Comparison of ENCODE assay signal across 22 cellular contexts in the genomic region with DNA sequence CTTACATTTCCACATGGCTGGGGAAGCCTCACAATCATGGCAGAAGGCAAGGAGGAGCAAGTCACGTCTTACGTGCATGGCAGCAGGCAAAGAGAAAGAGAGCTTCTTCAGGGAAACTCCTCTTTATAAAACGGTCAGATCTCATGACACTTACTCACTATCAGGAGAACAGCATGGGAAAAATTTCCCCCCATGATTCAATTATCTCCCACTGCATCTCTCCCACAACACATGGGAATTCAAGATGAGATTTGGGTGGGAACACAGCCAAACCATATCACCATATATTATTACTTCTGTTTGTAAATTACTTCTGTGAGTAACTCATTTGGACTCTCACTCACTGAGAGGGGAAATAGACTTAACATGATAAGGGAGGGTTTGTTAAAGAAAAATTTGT.
A peak's percentile ranks its signal among the peaks of the same experiment; 100 is the strongest.
DNase-seq lines count a peak whose midpoint lies in the region; ATAC-seq, FAIRE-seq and TF ChIP-seq lines count a peak whose summit lies in the region.
"Had no signal": no experiment of that assay in that cellular context is flagged by ENCODE, and none has a peak within 500 bp of the region (broad histone marks: within the 10 kb centered on the region; RNA-seq: fewer than 3 reads in every experiment).

No MANE protein-coding gene starts in this region.

- peaks cover 20 to 25% of the 10 kb centered on the region in 2 donors for H3K9me3 Mint-ChIP-seq in activated T-cell treated with anti-CD3 and anti-CD28 coated beads, Interleukin-2, amount 50 U/mL, for 72 hours
- peaks cover 7 to 18% of the 10 kb centered on the region in 2 donors for H3K9me3 Mint-ChIP-seq in stimulated activated naive B cell treated with anti-CD40 and anti-IgM and Interleukin-4, amounts not matched to agents 10 μg/mL and 1 μg/mL and 100 μg/mL, for 72 hours

- TF ChIP-seq RAD21 in K562 (CRISPR knock-in tag; conservative IDR thresholded peaks at IDR 0.05 in 1 of 2, IDR thresholded peaks at IDR 0.05 in 1 of 2), result no peak

- TF ChIP-seq POLR2A in K562 (conservative IDR thresholded peaks at IDR 0.05), result no peak

- no peaks in the 10 kb centered on the region for H3K9me1 ChIP-seq in K562 (ENCODE audit: control insufficient read depth, insufficient read depth, low read length)

- H3K4me3 ChIP-seq in K562 (no peak overlapping the region), skeletal muscle satellite cell (ENCODE audit: low read length) (peak overlapping the region; percentile 76)
- H3K4me3 ChIP-seq: body of pancreas, esophagus squamous epithelium, mucosa of descending colon, sigmoid colon, testis had no signal

- H3K27ac Mint-ChIP-seq in activated T-cell treated with anti-CD3 and anti-CD28 coated beads, Interleukin-2, amount 50 U/mL, for 72 hours, result peak overlapping the region; percentile 91
- no peak overlapping the region for H3K27ac Mint-ChIP-seq in stimulated activated naive B cell treated with anti-CD40 and anti-IgM and Interleukin-4, amounts not matched to agents 10 μg/mL and 1 μg/mL and 100 μg/mL, for 72 hours
- H3K27ac Mint-ChIP-seq: activated naive CD8-positive, alpha-beta T cell treated with anti-CD3 and anti-CD28 coated beads, Interleukin-2, amount 10 ng/mL, durations not matched to agents 7 days and 5 days had no signal

- H4K20me1 ChIP-seq in K562 (replicated peaks; ENCODE audit: control insufficient read depth, insufficient read depth, low read length), result no peaks in the 10 kb centered on the region

- no peak for DNase-seq in activated T-cell treated with anti-CD3 and anti-CD28 coated beads, Interleukin-2, amount 50 U/mL, for 72 hours
- no peak for DNase-seq in activated T-cell treated with anti-CD3 and anti-CD28 coated beads for 4 hours
- DNase-seq in OCI-M1 (lab: John Stamatoyannopoulos, UW), result peak; percentile 45
- DNase-seq in K562 (ENCODE audit: extremely low read depth in 1 of 4, low spot score in 3 of 4), result no peak
- DNase-seq in hippocampal formation (lab: John Stamatoyannopoulos, UW), result no peak
- DNase-seq in stimulated activated naive B cell treated with anti-CD40 and anti-IgM and Interleukin-4, amounts not matched to agents 10 μg/mL and 1 μg/mL and 100 μg/mL, for 72 hours, result no peak
- DNase-seq in NCI-H69 (lab: John Stamatoyannopoulos, UW), result no peak
- DNase-seq: activated CD4-positive, alpha-beta T cell treated with anti-CD3 and anti-CD28 coated beads for 48 hours; activated naive CD8-positive, alpha-beta T cell treated with anti-CD3 and anti-CD28 coated beads, Interleukin-2, amount 10 ng/mL, durations not matched to agents 7 days and 5 days; body of pancreas; DMS153; esophagus squamous epithelium; GDM1; HCEC 1CT; mucosa of descending colon; NCI-H187; SHP77 treated with DMSO at 0.1 percent for 48 hours; sigmoid colon; testis had no signal

- BruUV-seq in K562 (replicated peaks; lab: Mats Ljungman, UMichigan), result no TSS peak

- H3K4me3 Mint-ChIP-seq in activated T-cell treated with anti-CD3 and anti-CD28 coated beads, Interleukin-2, amount 50 U/mL, for 72 hours, result peak overlapping the region in 1 of 2 donors; percentile 79
- no peak overlapping the region for H3K4me3 Mint-ChIP-seq in stimulated activated naive B cell treated with anti-CD40 and anti-IgM and Interleukin-4, amounts not matched to agents 10 μg/mL and 1 μg/mL and 100 μg/mL, for 72 hours
- H3K4me3 Mint-ChIP-seq: activated naive CD8-positive, alpha-beta T cell treated with anti-CD3 and anti-CD28 coated beads, Interleukin-2, amount 10 ng/mL, durations not matched to agents 7 days and 5 days had no signal

- no peak overlapping the region for H3K9ac ChIP-seq in K562 (ENCODE audit: insufficient read depth in 1 of 2, low read depth in 2 of 2, low read length in 2 of 2)
- no peak overlapping the region for H3K9ac ChIP-seq in skeletal muscle satellite cell (ENCODE audit: low read depth, low read length)

- ATAC-seq in activated T-cell treated with anti-CD3 and anti-CD28 coated beads, Interleukin-2, amount 50 U/mL, for 72 hours (replicated peaks in 1 of 2), result no peak
- ATAC-seq in K562, result no peak
- ATAC-seq in stimulated activated naive B cell treated with anti-CD40 and anti-IgM and Interleukin-4, amounts not matched to agents 10 μg/mL and 1 μg/mL and 100 μg/mL, for 72 hours (replicated peaks), result no peak
- ATAC-seq: body of pancreas, mucosa of descending colon had no signal

- H3K4me1 ChIP-seq in K562 (replicated peaks in 1 of 2; ENCODE audit: control insufficient read depth in 2 of 2, insufficient read depth in 2 of 2, low read length in 2 of 2) (no peaks in the 10 kb centered on the region), skeletal muscle satellite cell (ENCODE audit: control insufficient read depth, insufficient read depth, low read length) (no peaks in the 10 kb centered on the region)
- H3K4me1 ChIP-seq: esophagus squamous epithelium, testis had no signal

- no peak overlapping the region for H2AFZ ChIP-seq in K562 (ENCODE audit: low read depth, low read length)

- POLR2A ChIA-PET in K562 (lab: Yijun Ruan, JAX), result no interaction called here

- no peak for FAIRE-seq in K562 (lab: Jason Lieb, UNC)
- FAIRE-seq: keratinocyte had no signal

- no peak for TF ChIP-seq CTCF in K562 (IDR thresholded peaks at IDR 0.05 in 2 of 3, conservative IDR thresholded peaks at IDR 0.05 in 1 of 3; ENCODE audit: insufficient read depth in 2 of 3, low read depth in 1 of 3, low read length in 3 of 3)

- H3K27me3 ChIP-seq in K562 (ENCODE audit: control insufficient read depth in 2 of 2, insufficient read depth in 2 of 2, low read length in 2 of 2) (no peaks in the 10 kb centered on the region), skeletal muscle satellite cell (ENCODE audit: control insufficient read depth, insufficient read depth, low read length) (no peaks in the 10 kb centered on the region)
- H3K27me3 ChIP-seq: body of pancreas, esophagus squamous epithelium, sigmoid colon, testis had no signal

- H3K4me2 ChIP-seq in K562 (ENCODE audit: insufficient read depth, low read length), result no peak overlapping the region
- peak overlapping the region; percentile 88 for H3K4me2 ChIP-seq in skeletal muscle satellite cell (ENCODE audit: low read length)

- CTCF ChIA-PET in K562 (lab: Yijun Ruan, JAX; ENCODE audit: low intra/inter-chr PET ratio), result no interaction called here

- no peak overlapping the region for H3K27ac ChIP-seq in K562 (ENCODE audit: extremely low read depth, low read depth, low read length)
- H3K27ac ChIP-seq: body of pancreas, C4-2B, esophagus squamous epithelium, sigmoid colon, testis had no signal

- TF ChIP-seq EP300 in K562 (IDR thresholded peaks at IDR 0.05; ENCODE audit: low read length), result no peak

- H3K36me3 ChIP-seq in K562 (ENCODE audit: control insufficient read depth, insufficient read depth, low read length), result no peaks in the 10 kb centered on the region
- no peaks in the 10 kb centered on the region for H3K36me3 ChIP-seq in skeletal muscle satellite cell (ENCODE audit: insufficient read depth, low read length)
- H3K36me3 ChIP-seq: esophagus squamous epithelium, sigmoid colon had no signal

- peaks cover 29 to 32% of the 10 kb centered on the region in 2 donors for H3K36me3 Mint-ChIP-seq in activated T-cell treated with anti-CD3 and anti-CD28 coated beads, Interleukin-2, amount 50 U/mL, for 72 hours (ENCODE audit: insufficient read depth in 2 of 2)
- peaks cover 0 to 14% of the 10 kb centered on the region in 2 donors for H3K36me3 Mint-ChIP-seq in stimulated activated naive B cell treated with anti-CD40 and anti-IgM and Interleukin-4, amounts not matched to agents 10 μg/mL and 1 μg/mL and 100 μg/mL, for 72 hours
- H3K36me3 Mint-ChIP-seq: activated naive CD8-positive, alpha-beta T cell treated with anti-CD3 and anti-CD28 coated beads, Interleukin-2, amount 10 ng/mL, durations not matched to agents 7 days and 5 days had no signal

- no peaks in the 10 kb centered on the region for H3K27me3 Mint-ChIP-seq in activated T-cell treated with anti-CD3 and anti-CD28 coated beads, Interleukin-2, amount 50 U/mL, for 72 hours (ENCODE audit: low read depth)
- no peaks in the 10 kb centered on the region for H3K27me3 Mint-ChIP-seq in stimulated activated naive B cell treated with anti-CD40 and anti-IgM and Interleukin-4, amounts not matched to agents 10 μg/mL and 1 μg/mL and 100 μg/mL, for 72 hours

- peaks cover 27% of the 10 kb centered on the region for H3K4me1 Mint-ChIP-seq in activated T-cell treated with anti-CD3 and anti-CD28 coated beads, Interleukin-2, amount 50 U/mL, for 72 hours (ENCODE audit: low read depth)
- peaks cover 4% of the 10 kb centered on the region in 2 donors for H3K4me1 Mint-ChIP-seq in stimulated activated naive B cell treated with anti-CD40 and anti-IgM and Interleukin-4, amounts not matched to agents 10 μg/mL and 1 μg/mL and 100 μg/mL, for 72 hours

- WGBS in K562 (ENCODE audit: insufficient coverage, low coverage, missing lambda C conversion rate), result 11% methylated on average over 3 of the region's 3 CpGs

- H3K9me3 ChIP-seq in K562 (replicated peaks; ENCODE audit: control insufficient read depth, insufficient read depth, low read depth, low read length), result no peaks in the 10 kb centered on the region
- no peaks in the 10 kb centered on the region for H3K9me3 ChIP-seq in skeletal muscle satellite cell (replicated peaks; ENCODE audit: low read length)
- H3K9me3 ChIP-seq: testis had no signal

- H3K79me2 ChIP-seq in K562 (ENCODE audit: control insufficient read depth, insufficient read depth, low read length), result no peaks in the 10 kb centered on the region

- intact Hi-C loops in K562 (cut with micrococcal nuclease), result no loop called here

- in situ Hi-C loops in K562 (cut with MboI), result no loop called here

TF ChIP-seq in K562, 482 proteins besides CTCF, POLR2A, EP300 and RAD21 (continues in another document):
- peak; percentile 39; the same call in 1 of the 2 replicates for TF ChIP-seq ZNF431 (CRISPR knock-in tag; IDR thresholded peaks at IDR 0.05)
- peak; percentile 27; the same call in 1 of the 2 replicates for TF ChIP-seq CBFA2T3 (IDR thresholded peaks at IDR 0.05)
- TF ChIP-seq STAT5B (CRISPR knock-in tag; IDR thresholded peaks at IDR 0.05), result no peak
- TF ChIP-seq MEIS2 (IDR thresholded peaks at IDR 0.05; ENCODE audit: partially characterized antibody), result no peak
- TF ChIP-seq CHD4 (IDR thresholded peaks at IDR 0.05; ENCODE audit: insufficient read depth, insufficient replicate concordance, low read depth, low read length, poor library complexity, severe bottlenecking), result no peak
- TF ChIP-seq, protein P1, sequence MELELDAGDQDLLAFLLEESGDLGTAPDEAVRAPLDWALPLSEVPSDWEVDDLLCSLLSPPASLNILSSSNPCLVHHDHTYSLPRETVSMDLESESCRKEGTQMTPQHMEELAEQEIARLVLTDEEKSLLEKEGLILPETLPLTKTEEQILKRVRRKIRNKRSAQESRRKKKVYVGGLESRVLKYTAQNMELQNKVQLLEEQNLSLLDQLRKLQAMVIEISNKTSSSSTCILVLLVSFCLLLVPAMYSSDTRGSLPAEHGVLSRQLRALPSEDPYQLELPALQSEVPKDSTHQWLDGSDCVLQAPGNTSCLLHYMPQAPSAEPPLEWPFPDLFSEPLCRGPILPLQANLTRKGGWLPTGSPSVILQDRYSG (tag; conservative IDR thresholded peaks at IDR 0.05; ENCODE audit: low read depth), result 0 out of 2 replicates have a peak, but pooled peaks have one; percentile 16
